Comparison of ENCODE assay signal across 22 cellular contexts in genomic region chr1:154912755-154913154, GRCh38.
"Had no signal": no experiment of that assay in that cellular context is flagged by ENCODE, and none has a peak within 500 bp of the region (broad histone marks: within the 10 kb centered on the region; RNA-seq: fewer than 3 reads in every experiment).

No MANE protein-coding gene starts in this region.

- ATAC-seq: activated CD8-positive, alpha-beta memory T cell treated with anti-CD3 and anti-CD28 coated beads, Interleukin-2, amount 10 ng/mL, durations not matched to agents 7 days and 5 days; natural killer cell; pancreas; WTC11 had no signal

- DNase-seq: activated CD4-positive, alpha-beta memory T cell treated with anti-CD3 and anti-CD28 coated beads, Interleukin-2, amount 10 ng/mL, durations not matched to agents 7 days and 5 days; activated CD4-positive, alpha-beta T cell treated with anti-CD3 and anti-CD28 coated beads for 4 hours; activated CD8-positive, alpha-beta memory T cell treated with anti-CD3 and anti-CD28 coated beads, Interleukin-2, amount 10 ng/mL, durations not matched to agents 7 days and 5 days; activated naive CD8-positive, alpha-beta T cell treated with anti-CD3 and anti-CD28 coated beads for 36 hours; amniotic stem cell; cortex of kidney; erythroblast; foreskin melanocyte; kidney glomerular epithelial cell; natural killer cell; retina; stimulated activated CD4-positive, alpha-beta T cell treated with anti-CD3 and anti-CD28 coated beads, Interleukin-4, amount 100 ng/mL, for 1 hour; stomach; testis; upper lobe of left lung had no signal

- H3K27me3 Mint-ChIP-seq: activated CD4-positive, alpha-beta memory T cell treated with anti-CD3 and anti-CD28 coated beads, Interleukin-2, amount 10 ng/mL, durations not matched to agents 7 days and 5 days; activated naive CD8-positive, alpha-beta T cell treated with anti-CD3 and anti-CD28 coated beads for 36 hours; central memory CD8-positive, alpha-beta T cell had no signal

- H3K27ac Mint-ChIP-seq: activated CD4-positive, alpha-beta memory T cell treated with anti-CD3 and anti-CD28 coated beads, Interleukin-2, amount 10 ng/mL, durations not matched to agents 7 days and 5 days; activated CD8-positive, alpha-beta memory T cell treated with anti-CD3 and anti-CD28 coated beads, Interleukin-2, amount 10 ng/mL, durations not matched to agents 7 days and 5 days; activated naive CD8-positive, alpha-beta T cell treated with anti-CD3 and anti-CD28 coated beads for 36 hours; natural killer cell; T-helper 2 cell treated with Interferon-gamma antibody and Interleukin-4, amounts not matched to agents 5 μg/mL and 100 μg/mL, for 36 hours; WTC11 had no signal

- H3K27ac ChIP-seq: pancreas, stomach, testis, upper lobe of left lung had no signal

- H3K9me3 ChIP-seq: pancreas, stomach, testis, upper lobe of left lung had no signal

- H3K4me1 ChIP-seq: pancreas, stomach, testis, upper lobe of left lung had no signal

- H3K27me3 ChIP-seq: pancreas, stomach, testis, upper lobe of left lung had no signal

- H3K4me3 ChIP-seq: pancreas, skin epidermis, stomach, testis, upper lobe of left lung had no signal

- H3K9me3 Mint-ChIP-seq: central memory CD8-positive, alpha-beta T cell; natural killer cell had no signal

- H3K36me3 ChIP-seq: pancreas, upper lobe of left lung had no signal

- H3K4me3 Mint-ChIP-seq: activated CD4-positive, alpha-beta memory T cell treated with anti-CD3 and anti-CD28 coated beads, Interleukin-2, amount 10 ng/mL, durations not matched to agents 7 days and 5 days; activated CD8-positive, alpha-beta memory T cell treated with anti-CD3 and anti-CD28 coated beads, Interleukin-2, amount 10 ng/mL, durations not matched to agents 7 days and 5 days; activated naive CD8-positive, alpha-beta T cell treated with anti-CD3 and anti-CD28 coated beads for 36 hours; central memory CD8-positive, alpha-beta T cell; natural killer cell; T-helper 2 cell treated with Interferon-gamma antibody and Interleukin-4, amounts not matched to agents 5 μg/mL and 100 μg/mL, for 36 hours; WTC11 had no signal

- FAIRE-seq: endometrium, pancreas, TTC549 had no signal

- H3K4me1 Mint-ChIP-seq: activated CD4-positive, alpha-beta memory T cell treated with anti-CD3 and anti-CD28 coated beads, Interleukin-2, amount 10 ng/mL, durations not matched to agents 7 days and 5 days; activated CD8-positive, alpha-beta memory T cell treated with anti-CD3 and anti-CD28 coated beads, Interleukin-2, amount 10 ng/mL, durations not matched to agents 7 days and 5 days; activated naive CD8-positive, alpha-beta T cell treated with anti-CD3 and anti-CD28 coated beads for 36 hours; central memory CD8-positive, alpha-beta T cell; natural killer cell had no signal
